In genomic region chr5:16914584-16914983, GRCh38 we compare ENCODE assay signal across 20 cellular contexts. TPM values are rescaled to one million over a fixed set of nuclear protein-coding genes. Genes with fewer than 3 reads are reported as not detected.
"Had no signal": no experiment of that assay in that cellular context is flagged by ENCODE, and none has a peak within 500 bp of the region (broad histone marks: within the 10 kb centered on the region; RNA-seq: fewer than 3 reads in every experiment).

No MANE protein-coding gene starts in this region.

- H3K27ac Mint-ChIP-seq: activated CD4-positive, alpha-beta memory T cell treated with anti-CD3 and anti-CD28 coated beads, Interleukin-2, amount 10 ng/mL, durations not matched to agents 7 days and 5 days; activated CD8-positive, alpha-beta memory T cell treated with anti-CD3 and anti-CD28 coated beads, Interleukin-2, amount 10 ng/mL, durations not matched to agents 7 days and 5 days; activated naive CD4-positive, alpha-beta T cell treated with anti-CD3 and anti-CD28 coated beads for 36 hours; brain; natural killer cell treated with Interleukin-12 subunit alpha and Interleukin-12 subunit beta and Interleukin-15 and Interleukin-18, amount 100 ng/mL, for 72 hours; stimulated activated naive CD8-positive, alpha-beta T cell treated with anti-CD3 and anti-CD28 coated beads, Interleukin-15, Interleukin-2, amounts not matched to agents 100 ng/mL and 50 ng/mL, for 24 hours had no signal

- ATAC-seq: activated CD8-positive, alpha-beta memory T cell treated with anti-CD3 and anti-CD28 coated beads, Interleukin-2, amount 10 ng/mL, durations not matched to agents 7 days and 5 days; activated T-cell treated with anti-CD3 and anti-CD28 coated beads, Interleukin-2, amount 50 U/mL, for 4 hours; natural killer cell treated with Interleukin-12 subunit alpha and Interleukin-12 subunit beta and Interleukin-15 and Interleukin-18, amount 100 ng/mL, for 72 hours had no signal

- H3K36me3 Mint-ChIP-seq: activated CD8-positive, alpha-beta memory T cell treated with anti-CD3 and anti-CD28 coated beads, Interleukin-2, amount 10 ng/mL, durations not matched to agents 7 days and 5 days; natural killer cell treated with Interleukin-12 subunit alpha and Interleukin-12 subunit beta and Interleukin-15 and Interleukin-18, amount 100 ng/mL, for 72 hours had no signal

- H3K4me3 Mint-ChIP-seq: activated CD4-positive, alpha-beta memory T cell treated with anti-CD3 and anti-CD28 coated beads, Interleukin-2, amount 10 ng/mL, durations not matched to agents 7 days and 5 days; activated CD8-positive, alpha-beta memory T cell treated with anti-CD3 and anti-CD28 coated beads, Interleukin-2, amount 10 ng/mL, durations not matched to agents 7 days and 5 days; activated naive CD4-positive, alpha-beta T cell treated with anti-CD3 and anti-CD28 coated beads for 36 hours; activated T-cell treated with anti-CD3 and anti-CD28 coated beads, Interleukin-2, amount 50 U/mL, for 4 hours; brain; endodermal cell; natural killer cell treated with Interleukin-12 subunit alpha and Interleukin-12 subunit beta and Interleukin-15 and Interleukin-18, amount 100 ng/mL, for 72 hours; stimulated activated naive CD8-positive, alpha-beta T cell treated with anti-CD3 and anti-CD28 coated beads, Interleukin-15, Interleukin-2, amounts not matched to agents 100 ng/mL and 50 ng/mL, for 24 hours had no signal

- H3K4me1 Mint-ChIP-seq: activated CD4-positive, alpha-beta memory T cell treated with anti-CD3 and anti-CD28 coated beads, Interleukin-2, amount 10 ng/mL, durations not matched to agents 7 days and 5 days; activated CD8-positive, alpha-beta memory T cell treated with anti-CD3 and anti-CD28 coated beads, Interleukin-2, amount 10 ng/mL, durations not matched to agents 7 days and 5 days had no signal

- FAIRE-seq: colon had no signal

- H3K4me3 ChIP-seq: suprapubic skin, upper lobe of left lung had no signal

- H3K27me3 Mint-ChIP-seq: activated CD4-positive, alpha-beta memory T cell treated with anti-CD3 and anti-CD28 coated beads, Interleukin-2, amount 10 ng/mL, durations not matched to agents 7 days and 5 days; activated CD8-positive, alpha-beta memory T cell treated with anti-CD3 and anti-CD28 coated beads, Interleukin-2, amount 10 ng/mL, durations not matched to agents 7 days and 5 days; brain; natural killer cell treated with Interleukin-12 subunit alpha and Interleukin-12 subunit beta and Interleukin-15 and Interleukin-18, amount 100 ng/mL, for 72 hours; stimulated activated naive CD8-positive, alpha-beta T cell treated with anti-CD3 and anti-CD28 coated beads, Interleukin-15, Interleukin-2, amounts not matched to agents 100 ng/mL and 50 ng/mL, for 24 hours had no signal

- DNase-seq: activated CD4-positive, alpha-beta memory T cell treated with anti-CD3 and anti-CD28 coated beads, Interleukin-2, amount 10 ng/mL, durations not matched to agents 7 days and 5 days; activated CD4-positive, alpha-beta T cell treated with anti-CD3 and anti-CD28 coated beads for 48 hours; activated CD4-positive, CD25-positive, alpha-beta regulatory T cell; activated CD8-positive, alpha-beta memory T cell treated with anti-CD3 and anti-CD28 coated beads, Interleukin-2, amount 10 ng/mL, durations not matched to agents 7 days and 5 days; activated naive CD4-positive, alpha-beta T cell treated with anti-CD3 and anti-CD28 coated beads for 36 hours; activated T-cell treated with anti-CD3 and anti-CD28 coated beads, Interleukin-2, amount 50 U/mL, for 4 hours; central memory CD4-positive, alpha-beta T cell; endodermal cell; mesendoderm; nucleus accumbens; posterior cingulate gyrus; retina; T1000; upper lobe of left lung had no signal

- H3K9me3 Mint-ChIP-seq: activated CD4-positive, alpha-beta memory T cell treated with anti-CD3 and anti-CD28 coated beads, Interleukin-2, amount 10 ng/mL, durations not matched to agents 7 days and 5 days; activated T-cell treated with anti-CD3 and anti-CD28 coated beads, Interleukin-2, amount 50 U/mL, for 4 hours had no signal

- H3K27me3 ChIP-seq: suprapubic skin, upper lobe of left lung had no signal

- H3K27ac ChIP-seq: suprapubic skin, upper lobe of left lung had no signal

- H3K9me3 ChIP-seq: suprapubic skin, upper lobe of left lung had no signal

- H3K36me3 ChIP-seq: suprapubic skin, upper lobe of left lung had no signal

RNA-seq across cellular contexts. Expression of gene MYO10, which starts 21.5 kb away (rescaled TPM):
- total RNA-seq: activated CD8-positive, alpha-beta memory T cell treated with anti-CD3 and anti-CD28 coated beads, Interleukin-2, amount 10 ng/mL, durations not matched to agents 7 days and 5 days; natural killer cell treated with Interleukin-12 subunit alpha and Interleukin-12 subunit beta and Interleukin-15 and Interleukin-18, amount 100 ng/mL, for 72 hours; T-helper 1 cell treated with Interleukin-12 subunit alpha and Interleukin-12 subunit beta and Interleukin-4 antibody, amounts not matched to agents 30 ng/mL and 1 ng/mL, for 36 hours had no signal
